32 cellular contexts compared by ENCODE assay signal in genomic region chr5:155029240-155029639, GRCh38.
"Had no signal": no experiment of that assay in that cellular context is flagged by ENCODE, and none has a peak within 500 bp of the region (broad histone marks: within the 10 kb centered on the region; RNA-seq: fewer than 3 reads in every experiment).

No MANE protein-coding gene starts in this region.

- DNase-seq: activated effector memory CD4-positive, alpha-beta T cell treated with anti-CD3 and anti-CD28 coated beads, Interleukin-2, amount 50 U/mL, for 16 hours; activated effector memory CD4-positive, alpha-beta T cell treated with Interleukin-2 at 50 U/mL for 16 hours; activated gamma-delta T cell; activated gamma-delta T cell treated with Interleukin-2 at 50 U/mL for 16 hours; activated naive CD4-positive, alpha-beta T cell; activated naive CD4-positive, alpha-beta T cell treated with anti-CD3 and anti-CD28 coated beads for 36 hours; activated naive CD4-positive, alpha-beta T cell treated with anti-CD3 and anti-CD28 coated beads, Interleukin-2, amount 10 ng/mL, durations not matched to agents 7 days and 5 days; activated naive CD4-positive, alpha-beta T cell treated with anti-CD3 and anti-CD28 coated beads, Interleukin-2, amount 50 U/mL, for 16 hours; activated naive CD4-positive, alpha-beta T cell treated with Interleukin-2 at 50 U/mL for 16 hours; activated naive CD8-positive, alpha-beta T cell treated with anti-CD3 and anti-CD28 coated beads for 36 hours; activated naive CD8-positive, alpha-beta T cell treated with anti-CD3 and anti-CD28 coated beads, Interleukin-2, amount 10 ng/mL, durations not matched to agents 7 days and 5 days; activated naive CD8-positive, alpha-beta T cell treated with anti-CD3 and anti-CD28 coated beads, Interleukin-2, amount 50 U/mL, for 24 hours; activated T-cell treated with anti-CD3 and anti-CD28 coated beads, Interleukin-2, amount 50 U/mL, for 1 hour; activated T-cell treated with anti-CD3 and anti-CD28 coated beads, Interleukin-2, amount 50 U/mL, for 24 hours; activated T-cell treated with anti-CD3 and anti-CD28 coated beads, Interleukin-2, amount 50 U/mL, for 4 hours; activated T-cell treated with anti-CD3 and anti-CD28 coated beads, Interleukin-2, amount 50 U/mL, for 48 hours; activated T-cell treated with anti-CD3 and anti-CD28 coated beads, Interleukin-2, amount 50 U/mL, for 72 hours; adrenal gland; amniotic stem cell; amygdala; anterior cingulate cortex; aorta; body of pancreas; brain microvascular endothelial cell; caudate nucleus; central memory CD4-positive, alpha-beta T cell; cerebellar nuclear complex had no signal

- H3K4me1 ChIP-seq: adrenal gland, ascending aorta, body of pancreas, breast epithelium had no signal

- H3K9me3 ChIP-seq: body of pancreas had no signal

- H3K4me3 ChIP-seq: adrenal gland, ascending aorta, body of pancreas, breast epithelium, cardiac muscle cell had no signal

- H3K27ac ChIP-seq: adrenal gland, ascending aorta, body of pancreas, brain microvascular endothelial cell, breast epithelium, cardiac muscle cell had no signal

- H3K36me3 ChIP-seq: adrenal gland, ascending aorta, brain microvascular endothelial cell, breast epithelium, cardiac muscle cell had no signal

- ATAC-seq: activated naive CD4-positive, alpha-beta T cell treated with anti-CD3 and anti-CD28 coated beads, Interleukin-2, amount 50 U/mL, for 72 hours; activated naive CD8-positive, alpha-beta T cell treated with anti-CD3 and anti-CD28 coated beads, Interleukin-2, amount 50 U/mL, for 24 hours; activated T-cell treated with anti-CD3 and anti-CD28 coated beads, Interleukin-2, amount 50 U/mL, for 4 hours; activated T-cell treated with anti-CD3 and anti-CD28 coated beads, Interleukin-2, amount 50 U/mL, for 72 hours; activated T-helper 17 cell treated with anti-CD3 and anti-CD28 coated beads, Interleukin-2, amount 50 U/mL, for 72 hours; body of pancreas had no signal
